28 cellular contexts compared by ENCODE assay signal in the genomic region with DNA sequence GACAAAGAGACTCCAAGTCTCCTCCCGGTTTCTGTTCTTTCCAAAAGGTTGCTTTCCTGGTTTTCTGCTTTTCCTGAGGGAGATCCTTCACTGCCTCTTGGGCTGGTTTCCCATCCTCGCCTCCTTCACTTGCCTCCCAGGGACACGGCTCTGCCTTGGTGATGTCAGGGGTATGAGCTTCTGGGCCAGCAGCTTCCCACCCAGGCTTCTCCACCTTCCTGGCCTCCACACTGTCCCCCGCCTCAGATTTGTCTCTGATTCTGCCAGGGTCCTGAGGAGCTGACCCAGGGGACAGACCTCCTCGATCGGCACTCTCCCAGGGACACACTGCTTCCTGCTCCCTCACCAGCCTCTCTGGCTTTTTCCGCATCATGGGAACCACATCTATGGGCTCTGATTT. TPM values are rescaled to one million over a fixed set of nuclear protein-coding genes. Genes with fewer than 3 reads are reported as not detected.
"Had no signal": no experiment of that assay in that cellular context is flagged by ENCODE, and none has a peak within 500 bp of the region (broad histone marks: within the 10 kb centered on the region; RNA-seq: fewer than 3 reads in every experiment).

No MANE protein-coding gene starts in this region.

- H3K4me1 Mint-ChIP-seq: activated T-helper 17 cell treated with anti-CD3 and anti-CD28 coated beads, Interleukin-2, amount 50 U/mL, for 72 hours had no signal

- H3K9me3 Mint-ChIP-seq: activated naive CD8-positive, alpha-beta T cell treated with anti-CD3 and anti-CD28 coated beads, Interleukin-2, amount 50 U/mL, for 24 hours; activated T-helper 17 cell treated with anti-CD3 and anti-CD28 coated beads, Interleukin-2, amount 50 U/mL, for 72 hours; dendritic cell treated with granulocyte-macrophage colony-stimulating factor and Interleukin-4, amounts not matched to agents 40 ng/mL and 50 ng/mL, for 4 days; nephron had no signal

- H3K4me3 Mint-ChIP-seq: activated CD8-positive, alpha-beta T cell treated with anti-CD3 and anti-CD28 coated beads, Interleukin-2, amount 10 ng/mL, durations not matched to agents 7 days and 5 days; activated naive CD8-positive, alpha-beta T cell treated with anti-CD3 and anti-CD28 coated beads, Interleukin-2, amount 50 U/mL, for 24 hours; activated T-helper 17 cell treated with anti-CD3 and anti-CD28 coated beads, Interleukin-2, amount 50 U/mL, for 72 hours; dendritic cell treated with granulocyte-macrophage colony-stimulating factor and Interleukin-4, amounts not matched to agents 40 ng/mL and 50 ng/mL, for 4 days; nephron had no signal

- DNase-seq: activated CD4-positive, alpha-beta T cell treated with anti-CD3 and anti-CD28 coated beads for 1 hour; activated CD4-positive, alpha-beta T cell treated with anti-CD3 and anti-CD28 coated beads, Interleukin-2, amount 50 U/mL, for 1 hour; activated CD8-positive, alpha-beta T cell treated with anti-CD3 and anti-CD28 coated beads, Interleukin-2, amount 10 ng/mL, durations not matched to agents 7 days and 5 days; activated naive CD8-positive, alpha-beta T cell treated with anti-CD3 and anti-CD28 coated beads, Interleukin-2, amount 50 U/mL, for 24 hours; activated T-cell treated with anti-CD3 and anti-CD28 coated beads, Interleukin-2, amount 50 U/mL, for 1 hour; anterior cingulate cortex; body of pancreas; effector CD4-positive, alpha-beta T cell; foreskin keratinocyte; midbrain; occipital lobe; sigmoid colon; stimulated activated CD4-positive, alpha-beta T cell treated with anti-CD3 and anti-CD28 coated beads, Interleukin-2, amount 100 ng/mL, for 48 hours; stimulated activated CD8-positive, alpha-beta memory T cell treated with anti-CD3 and anti-CD28 coated beads, Interleukin-4, amount 100 ng/mL, for 48 hours; stimulated activated naive CD4-positive, alpha-beta T cell treated with Interleukin-2 at 50 U/mL for 16 hours; substantia nigra; thyroid gland; WERI-Rb-1 had no signal

- ATAC-seq: activated CD8-positive, alpha-beta T cell treated with anti-CD3 and anti-CD28 coated beads, Interleukin-2, amount 10 ng/mL, durations not matched to agents 7 days and 5 days; activated naive CD8-positive, alpha-beta T cell treated with anti-CD3 and anti-CD28 coated beads, Interleukin-2, amount 50 U/mL, for 24 hours; activated T-helper 17 cell treated with anti-CD3 and anti-CD28 coated beads, Interleukin-2, amount 50 U/mL, for 72 hours; body of pancreas; foreskin keratinocyte; left lobe of liver; SK-N-SH treated with all-trans-retinoic acid at 6 μM for 48 hours; upper lobe of right lung had no signal

- H3K27ac Mint-ChIP-seq: activated CD8-positive, alpha-beta T cell treated with anti-CD3 and anti-CD28 coated beads, Interleukin-2, amount 10 ng/mL, durations not matched to agents 7 days and 5 days; activated naive CD8-positive, alpha-beta T cell treated with anti-CD3 and anti-CD28 coated beads, Interleukin-2, amount 50 U/mL, for 24 hours; activated T-helper 17 cell treated with anti-CD3 and anti-CD28 coated beads, Interleukin-2, amount 50 U/mL, for 72 hours; dendritic cell treated with granulocyte-macrophage colony-stimulating factor and Interleukin-4, amounts not matched to agents 40 ng/mL and 50 ng/mL, for 4 days; nephron had no signal

RNA-seq across cellular contexts. Expression of gene GPR179, which starts 14.5 kb away (rescaled TPM):
- total RNA-seq: chondrocyte; foreskin keratinocyte; glomerular endothelial cell; smooth muscle cell; T-helper 2 cell treated with Interferon-gamma antibody and Interleukin-4, amounts not matched to agents 100 ng/mL and 5 ng/mL, for 36 hours had no signal
